24 cellular contexts compared by ENCODE assay signal in the genomic region with DNA sequence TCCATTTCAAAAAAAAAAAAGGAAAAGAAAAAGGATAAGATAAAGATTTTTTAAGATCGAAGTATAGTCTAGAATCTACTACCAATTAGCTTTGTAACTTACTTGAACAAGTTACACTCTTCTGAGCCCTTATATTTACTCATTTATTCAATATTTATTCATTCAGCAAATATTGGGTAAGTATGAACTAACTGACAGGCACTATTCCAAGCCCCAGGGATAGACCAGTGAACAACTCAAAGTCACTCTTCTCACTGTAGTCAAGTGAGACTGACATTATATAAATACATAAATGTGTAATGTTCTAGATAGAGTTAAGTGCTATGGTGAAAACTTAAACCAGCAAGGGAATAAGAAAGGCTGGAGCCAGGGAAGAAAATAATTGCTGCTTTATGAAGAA.
"Had no signal": no experiment of that assay in that cellular context is flagged by ENCODE, and none has a peak within 500 bp of the region (broad histone marks: within the 10 kb centered on the region; RNA-seq: fewer than 3 reads in every experiment).

No MANE protein-coding gene starts in this region.

- H3K4me3 ChIP-seq: esophagus squamous epithelium, heart right ventricle, right lobe of liver, thoracic aorta, uterus had no signal

- DNase-seq: activated CD4-positive, alpha-beta memory T cell treated with anti-CD3 and anti-CD28 coated beads for 36 hours; activated CD4-positive, alpha-beta T cell treated with anti-CD3 and anti-CD28 coated beads, Interleukin-2, amount 10 ng/mL, durations not matched to agents 24 days and 14 days; activated CD4-positive, CD25-positive, alpha-beta regulatory T cell treated with anti-CD3 and anti-CD28 coated beads, Interleukin-2, amount 50 U/mL, for 72 hours; activated CD8-positive, alpha-beta memory T cell treated with anti-CD3 and anti-CD28 coated beads, Interleukin-2, amount 50 U/mL, for 48 hours; activated T-cell treated with anti-CD3 and anti-CD28 coated beads, Interleukin-2, amount 50 U/mL, for 48 hours; anterior cingulate cortex; effector CD8-positive, alpha-beta T cell; esophagus squamous epithelium; foreskin melanocyte; heart right ventricle; mesendoderm; right lobe of liver; stimulated activated CD4-positive, alpha-beta T cell treated with anti-CD3 and anti-CD28 coated beads, Interleukin-12 subunit alpha, Interleukin-12 subunit beta, amount 100 ng/mL, for 4 hours; stimulated activated CD4-positive, alpha-beta T cell treated with anti-CD3 and anti-CD28 coated beads, Interleukin-4, amount 100 ng/mL, for 4 hours; stimulated activated CD8-positive, alpha-beta memory T cell treated with anti-CD3 and anti-CD28 coated beads, Interleukin-4, amount 100 ng/mL, for 48 hours; stimulated activated naive CD8-positive, alpha-beta T cell treated with anti-CD3 and anti-CD28 coated beads, Interleukin-15, Interleukin-2, amounts not matched to agents 100 U/mL and 50 U/mL, for 24 hours; uterus; WERI-Rb-1 had no signal

- ATAC-seq: heart right ventricle; natural killer cell treated with Interleukin-12 subunit alpha and Interleukin-12 subunit beta and Interleukin-15 and Interleukin-18, amount 100 ng/mL, for 72 hours; right lobe of liver; stimulated activated naive CD8-positive, alpha-beta T cell treated with anti-CD3 and anti-CD28 coated beads, Interleukin-15, Interleukin-2, amounts not matched to agents 100 U/mL and 50 U/mL, for 24 hours had no signal

- H3K9me3 Mint-ChIP-seq: activated CD4-positive, alpha-beta memory T cell treated with anti-CD3 and anti-CD28 coated beads for 36 hours; activated CD4-positive, alpha-beta T cell treated with anti-CD3 and anti-CD28 coated beads, Interleukin-2, amount 10 ng/mL, durations not matched to agents 24 days and 14 days; activated naive CD4-positive, alpha-beta T cell treated with anti-CD3 and anti-CD28 coated beads, Interleukin-2, amount 50 U/mL, for 24 hours; activated T-helper 2 cell treated with anti-CD3 and anti-CD28 coated beads, Interferon-gamma antibody, Interleukin-2, Interleukin-4, amounts not matched to agents 10 μg/mL and 5 μg/mL and 100 μg/mL, durations not matched to agents 14 hours and 24 hours and 36 hours; type B pancreatic cell had no signal

- H3K9me3 ChIP-seq: esophagus squamous epithelium, heart right ventricle, right lobe of liver, thoracic aorta, uterus had no signal

- H3K27me3 Mint-ChIP-seq: activated CD4-positive, alpha-beta memory T cell treated with anti-CD3 and anti-CD28 coated beads for 36 hours; activated CD4-positive, alpha-beta T cell treated with anti-CD3 and anti-CD28 coated beads, Interleukin-2, amount 10 ng/mL, durations not matched to agents 24 days and 14 days; activated naive CD4-positive, alpha-beta T cell treated with anti-CD3 and anti-CD28 coated beads, Interleukin-2, amount 50 U/mL, for 24 hours; natural killer cell treated with Interleukin-12 subunit alpha and Interleukin-12 subunit beta and Interleukin-15 and Interleukin-18, amount 100 ng/mL, for 72 hours; type B pancreatic cell had no signal

- H3K27ac ChIP-seq: epithelial cell of prostate, heart right ventricle, right lobe of liver, thoracic aorta, uterus, WERI-Rb-1 had no signal

- H3K27me3 ChIP-seq: esophagus squamous epithelium, heart right ventricle, right lobe of liver, uterus had no signal

- H3K4me1 ChIP-seq: right lobe of liver, uterus had no signal

- H3K36me3 ChIP-seq: esophagus squamous epithelium, heart right ventricle, right lobe of liver, thoracic aorta, uterus, WERI-Rb-1 had no signal

- H3K27ac Mint-ChIP-seq: activated CD4-positive, alpha-beta memory T cell treated with anti-CD3 and anti-CD28 coated beads for 36 hours; activated CD4-positive, alpha-beta T cell treated with anti-CD3 and anti-CD28 coated beads, Interleukin-2, amount 10 ng/mL, durations not matched to agents 24 days and 14 days; activated naive CD4-positive, alpha-beta T cell treated with anti-CD3 and anti-CD28 coated beads, Interleukin-2, amount 50 U/mL, for 24 hours; activated T-helper 2 cell treated with anti-CD3 and anti-CD28 coated beads, Interferon-gamma antibody, Interleukin-2, Interleukin-4, amounts not matched to agents 10 μg/mL and 5 μg/mL and 100 μg/mL, durations not matched to agents 14 hours and 24 hours and 36 hours; natural killer cell treated with Interleukin-12 subunit alpha and Interleukin-12 subunit beta and Interleukin-15 and Interleukin-18, amount 100 ng/mL, for 72 hours; type B pancreatic cell had no signal

- H3K4me3 Mint-ChIP-seq: activated CD4-positive, alpha-beta memory T cell treated with anti-CD3 and anti-CD28 coated beads for 36 hours; activated CD4-positive, alpha-beta T cell treated with anti-CD3 and anti-CD28 coated beads, Interleukin-2, amount 10 ng/mL, durations not matched to agents 24 days and 14 days; activated naive CD4-positive, alpha-beta T cell treated with anti-CD3 and anti-CD28 coated beads, Interleukin-2, amount 50 U/mL, for 24 hours; natural killer cell treated with Interleukin-12 subunit alpha and Interleukin-12 subunit beta and Interleukin-15 and Interleukin-18, amount 100 ng/mL, for 72 hours; type B pancreatic cell had no signal

- H3K4me1 Mint-ChIP-seq: activated CD4-positive, alpha-beta T cell treated with anti-CD3 and anti-CD28 coated beads, Interleukin-2, amount 10 ng/mL, durations not matched to agents 24 days and 14 days; activated naive CD4-positive, alpha-beta T cell treated with anti-CD3 and anti-CD28 coated beads, Interleukin-2, amount 50 U/mL, for 24 hours had no signal
